Comparison of ENCODE assay signal across 1 cellular context in genomic region chr6:43776799-43777776, GRCh38.
A peak's percentile ranks its signal among the peaks of the same experiment; 100 is the strongest.
TF ChIP-seq lines count a peak whose summit lies in the region.

No MANE protein-coding gene starts in this region.

TF ChIP-seq in HepG2, 621 proteins besides CTCF, POLR2A, EP300 and RAD21 (continued from another document):
- TF ChIP-seq ZBTB10 (CRISPR knock-in tag; IDR thresholded peaks at IDR 0.05; ENCODE audit: borderline replicate concordance) (no peak), BCL3 (CRISPR knock-in tag; IDR thresholded peaks at IDR 0.05) (no peak), ZNF775 (CRISPR knock-in tag; IDR thresholded peaks at IDR 0.05; ENCODE audit: borderline replicate concordance) (no peak), PBX2 (CRISPR knock-in tag; IDR thresholded peaks at IDR 0.05) (no peak), RBFOX2 (IDR thresholded peaks at IDR 0.05; ENCODE audit: low read depth, low read length) (peak; percentile 60), POLR2G (IDR thresholded peaks at IDR 0.05; ENCODE audit: low read depth, low read length) (0 out of 2 replicates have a peak, but pooled peaks have one; percentile 12), ZNF619 (CRISPR knock-in tag; IDR thresholded peaks at IDR 0.05) (no peak)
